10 cellular contexts compared by ENCODE assay signal in the genomic region with DNA sequence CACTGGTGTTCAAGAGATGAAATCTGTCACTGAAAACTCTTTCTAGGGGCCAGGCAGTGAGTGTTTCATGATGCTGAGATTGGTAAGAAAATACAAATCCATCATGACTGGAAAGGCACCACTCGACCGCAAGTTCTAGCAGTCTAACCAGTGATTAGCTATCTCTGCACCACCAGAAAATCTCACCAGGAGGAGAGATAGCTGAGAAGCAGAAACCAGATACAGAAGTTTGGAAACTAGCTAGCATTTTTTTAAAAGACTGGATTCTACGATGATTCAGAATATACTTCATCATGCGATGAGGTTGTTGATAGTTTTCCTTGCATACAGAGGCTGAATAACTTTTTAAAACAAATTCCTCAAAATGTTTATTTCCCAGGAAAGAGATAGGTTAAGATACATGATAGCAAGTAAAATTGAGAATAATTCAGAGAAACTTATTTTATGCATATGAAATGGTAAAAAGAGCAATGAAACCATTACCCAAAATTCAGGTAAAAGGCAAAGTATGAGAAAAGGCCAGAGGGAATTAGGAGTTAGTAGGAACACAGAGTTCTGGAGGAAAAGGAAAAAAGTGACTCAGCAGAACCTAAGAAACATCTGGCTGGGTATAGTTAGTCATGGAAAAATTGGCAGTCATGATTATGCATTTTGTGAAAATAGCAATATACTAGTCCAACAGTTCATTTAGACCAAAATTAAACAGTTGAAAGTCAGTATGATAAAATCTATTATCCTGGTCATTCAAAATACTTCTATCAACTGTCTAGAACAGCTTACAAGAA. TPM values are rescaled to one million over a fixed set of nuclear protein-coding genes. Genes with fewer than 3 reads are reported as not detected.
DNase-seq lines count a peak whose midpoint lies in the region; ATAC-seq and TF ChIP-seq lines count a peak whose summit lies in the region.
"Had no signal": no experiment of that assay in that cellular context is flagged by ENCODE, and none has a peak within 500 bp of the region (broad histone marks: within the 10 kb centered on the region; RNA-seq: fewer than 3 reads in every experiment).

No MANE protein-coding gene starts in this region.

- no peak for TF ChIP-seq RAD21 in HCT116 (IDR thresholded peaks at IDR 0.05; ENCODE audit: low read depth)

- POLR2A ChIA-PET in HCT116 (lab: Charles Lee), result no interaction called here

- H3K9ac ChIP-seq in HCT116 (ENCODE audit: low read length), result no peak overlapping the region
- peak overlapping the region; percentile 72 for H3K9ac ChIP-seq in smooth muscle cell (ENCODE audit: low read depth)

- in situ Hi-C loops in astrocyte of the cerebellum (cut with HindIII; ENCODE audit: low sequenced_read_pairs), result loop anchor here (5.0 to 25.0 kb wide), 3 partner anchors 52 to 242 kb away; no protein-coding TSS in a partner anchor

- H3F3A ChIP-seq in smooth muscle cell (ENCODE audit: low read depth), result peaks cover 33% of the 10 kb centered on the region

- RAD21 ChIA-PET in HCT116 (lab: Charles Lee; ENCODE audit: low non-redundant PET in 1 of 2, low total read pairs in 2 of 2, uncharacterized antibody in 2 of 2, unreplicated experiment in 2 of 2), result no interaction called here

- intact Hi-C loops in HCT116 (cut with micrococcal nuclease), result loop anchor here (5.0 kb wide), 2 partner anchors 52 to 257 kb away; no protein-coding TSS in a partner anchor

- no peaks in the 10 kb centered on the region for H3K9me2 ChIP-seq in HCT116 (ENCODE audit: insufficient read depth)

- no peak for TF ChIP-seq POLR2A in HCT116 (IDR thresholded peaks at IDR 0.05; ENCODE audit: borderline replicate concordance, extremely low read depth, insufficient read depth, insufficient read length)

- H3K4me2 ChIP-seq in HCT116 (ENCODE audit: low read length) (peak overlapping the region; percentile 0; the same call in 1 of the 2 replicates), smooth muscle cell (peak overlapping the region; percentile 94)

- ATAC-seq in HCT116, result no peak
- ATAC-seq in GM21423 (IDR thresholded peaks at IDR 0.05; ENCODE audit: unreplicated experiment), result no peak

- BruUV-seq in HCT116 (replicated peaks; lab: Mats Ljungman, UMichigan), result no TSS peak

- peaks cover 5 to 43% of the 10 kb centered on the region in 2 experiments; a peak in 2 of 4 replicates for H3K4me1 ChIP-seq in HCT116 (ENCODE audit: control insufficient read depth in 1 of 2, insufficient read depth in 2 of 2, low read length in 2 of 2)
- peaks cover 19% of the 10 kb centered on the region for H3K4me1 ChIP-seq in smooth muscle cell (ENCODE audit: low read depth)

- H3K27me3 ChIP-seq in HCT116 (ENCODE audit: insufficient read depth, low read length), result no peaks in the 10 kb centered on the region
- H3K27me3 ChIP-seq in smooth muscle cell (ENCODE audit: low read depth), result no peaks in the 10 kb centered on the region

- peaks cover 0 to 7% of the 10 kb centered on the region in 2 experiments; a peak in 1 of 4 replicates for H3K36me3 ChIP-seq in HCT116 (ENCODE audit: control insufficient read depth in 1 of 2, insufficient read depth in 2 of 2, low read length in 2 of 2)
- H3K36me3 ChIP-seq in smooth muscle cell (ENCODE audit: low read depth), result no peaks in the 10 kb centered on the region

- CTCF ChIA-PET in HCT116 (lab: Charles Lee), result no interaction called here

- TF ChIP-seq CTCF in HCT116 (IDR thresholded peaks at IDR 0.05 in 2 of 3, conservative IDR thresholded peaks at IDR 0.05 in 1 of 3; ENCODE audit: borderline replicate concordance in 1 of 3, insufficient read depth in 1 of 3, low read depth in 2 of 3, low read length in 2 of 3) (no peak), astrocyte of the cerebellum (IDR thresholded peaks at IDR 0.05; ENCODE audit: low read depth, low read length, missing control alignments) (peak; percentile 18), smooth muscle cell (IDR thresholded peaks at IDR 0.05; ENCODE audit: borderline replicate concordance, insufficient read depth, poor library complexity, severe bottlenecking) (peak; percentile 12)

- DNase-seq in HCT116 (ENCODE audit: low read depth, low spot score) (no peak), astrocyte of the cerebellum (ENCODE audit: low read depth) (no peak), fibroblast of the conjunctiva (ENCODE audit: low read depth) (peak; percentile 83), smooth muscle cell (lab: John Stamatoyannopoulos, UW; ENCODE audit: unreplicated experiment) (no peak), DMS114 treated with DMSO at 0.1 percent for 48 hours (lab: John Stamatoyannopoulos, UW; ENCODE audit: unreplicated experiment) (no peak), cerebellum (ENCODE audit: low spot score) (no peak), GDM1 (lab: John Stamatoyannopoulos, UW) (no peak)
- DNase-seq: effector memory CD4-positive, alpha-beta T cell; Karpas-422 had no signal

- H3K79me2 ChIP-seq in HCT116 (ENCODE audit: insufficient read depth, low read length) (peaks cover 16% of the 10 kb centered on the region), smooth muscle cell (ENCODE audit: low read depth) (peaks cover 27% of the 10 kb centered on the region)

- H3K4me3 ChIP-seq in HCT116 (replicated peaks in 1 of 2; ENCODE audit: low read depth in 1 of 2, low read length in 2 of 2), result no peak overlapping the region
- no peak overlapping the region for H3K4me3 ChIP-seq in astrocyte of the cerebellum (ENCODE audit: low read depth, low read length)
- H3K4me3 ChIP-seq in smooth muscle cell, result peak overlapping the region; percentile 89

- H4K20me1 ChIP-seq in HCT116 (ENCODE audit: insufficient read depth) (no peaks in the 10 kb centered on the region), smooth muscle cell (ENCODE audit: low read depth) (peaks cover 16% of the 10 kb centered on the region)

- no peak overlapping the region for H2AFZ ChIP-seq in HCT116 (ENCODE audit: low read depth, low read length, poor library complexity, severe bottlenecking)
- no peak overlapping the region for H2AFZ ChIP-seq in smooth muscle cell (ENCODE audit: low read depth)

- WGBS in smooth muscle cell (ENCODE audit: low lambda C conversion rate), result 13% methylated on average over 4 of the region's 4 CpGs

- H3K27ac ChIP-seq in HCT116 (ENCODE audit: low read depth, low read length), result no peak overlapping the region
- peak overlapping the region; percentile 94 for H3K27ac ChIP-seq in smooth muscle cell (ENCODE audit: low read depth)

- H3K9me3 ChIP-seq in HCT116 (ENCODE audit: control insufficient read depth in 1 of 2, insufficient read depth in 1 of 2, low read depth in 1 of 2, low read length in 2 of 2) (no peaks in the 10 kb centered on the region), smooth muscle cell (replicated peaks; ENCODE audit: low read depth) (no peaks in the 10 kb centered on the region)

TF ChIP-seq in HCT116, 20 proteins besides CTCF, POLR2A, EP300 and RAD21:
- TF ChIP-seq JUND (IDR thresholded peaks at IDR 0.05) (peak; percentile 45; the same call in 1 of the 2 replicates), FOSL1 (IDR thresholded peaks at IDR 0.05; ENCODE audit: low read depth) (peak; percentile 54; the same call in 1 of the 2 replicates), CEBPB (IDR thresholded peaks at IDR 0.05; ENCODE audit: low read depth) (no peak), SRF (IDR thresholded peaks at IDR 0.05; ENCODE audit: low read depth) (no peak)
- TF ChIP-seq, protein P1, sequence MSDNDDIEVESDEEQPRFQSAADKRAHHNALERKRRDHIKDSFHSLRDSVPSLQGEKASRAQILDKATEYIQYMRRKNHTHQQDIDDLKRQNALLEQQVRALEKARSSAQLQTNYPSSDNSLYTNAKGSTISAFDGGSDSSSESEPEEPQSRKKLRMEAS (IDR thresholded peaks at IDR 0.05), result no peak
- TF ChIP-seq, protein P2, sequence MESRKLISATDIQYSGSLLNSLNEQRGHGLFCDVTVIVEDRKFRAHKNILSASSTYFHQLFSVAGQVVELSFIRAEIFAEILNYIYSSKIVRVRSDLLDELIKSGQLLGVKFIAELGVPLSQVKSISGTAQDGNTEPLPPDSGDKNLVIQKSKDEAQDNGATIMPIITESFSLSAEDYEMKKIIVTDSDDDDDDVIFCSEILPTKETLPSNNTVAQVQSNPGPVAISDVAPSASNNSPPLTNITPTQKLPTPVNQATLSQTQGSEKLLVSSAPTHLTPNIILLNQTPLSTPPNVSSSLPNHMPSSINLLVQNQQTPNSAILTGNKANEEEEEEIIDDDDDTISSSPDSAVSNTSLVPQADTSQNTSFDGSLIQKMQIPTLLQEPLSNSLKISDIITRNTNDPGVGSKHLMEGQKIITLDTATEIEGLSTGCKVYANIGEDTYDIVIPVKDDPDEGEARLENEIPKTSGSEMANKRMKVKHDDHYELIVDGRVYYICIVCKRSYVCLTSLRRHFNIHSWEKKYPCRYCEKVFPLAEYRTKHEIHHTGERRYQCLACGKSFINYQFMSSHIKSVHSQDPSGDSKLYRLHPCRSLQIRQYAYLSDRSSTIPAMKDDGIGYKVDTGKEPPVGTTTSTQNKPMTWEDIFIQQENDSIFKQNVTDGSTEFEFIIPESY (IDR thresholded peaks at IDR 0.05; ENCODE audit: extremely low read depth, insufficient replicate concordance, low read length), result no peak

RNA-seq across cellular contexts. Expression of a gene that starts 3.3 kb away (rescaled TPM):
- total RNA-seq in HCT116 (2021; ENCODE audit: unreplicated experiment), result 58.5 TPM
- 52.6 and 53.3 TPM in 2 replicates for polyA plus RNA-seq in HCT116 (2012)
- total RNA-seq in smooth muscle cell, result 287 and 367 TPM in 2 replicates
- 337 and 338 TPM in 2 replicates for polyA plus RNA-seq in smooth muscle cell
- 9.6 TPM for total RNA-seq in cerebellum

Comparison
In these comparisons a context has a peak if more than half of its experiments do, and no peak if none do; other contexts are left out.
1. CTCF ChIP-seq: peak in astrocyte of the cerebellum (single experiment) and smooth muscle cell (single experiment); none in HCT116 (0 of 3).